In genomic region chr22:23762866-23763578, GRCh38 we compare ENCODE assay signal across 8 cellular contexts. TPM values are rescaled to one million over a fixed set of nuclear protein-coding genes. Genes with fewer than 3 reads are reported as not detected.
DNase-seq lines count a peak whose midpoint lies in the region; ATAC-seq and TF ChIP-seq lines count a peak whose summit lies in the region.

Gene C22orf15 (plus strand): TSS chr22:23762990. CDS start chr22:23763307, 317 bp downstream.

- no peaks in the 10 kb centered on the region for H3K9me3 Mint-ChIP-seq in activated T-cell treated with anti-CD3 and anti-CD28 coated beads, Interleukin-2, amount 50 U/mL, for 72 hours

- H3K36me3 ChIP-seq in A673 (ENCODE audit: insufficient read depth, low read length, poor library complexity, severe bottlenecking) = peaks cover 8% of the 10 kb centered on the region

- CTCF ChIA-PET in A673 (lab: Charles Lee) = no interaction called here

- POLR2A ChIA-PET in A673 (lab: Charles Lee; ENCODE audit: low non-redundant PET) = no interaction called here

- no peaks in the 10 kb centered on the region for H3K9me3 ChIP-seq in A673 (ENCODE audit: low read depth, low read length, poor library complexity, severe bottlenecking)

- H3K4me3 ChIP-seq in A673 (ENCODE audit: low read depth, low read length, poor library complexity, severe bottlenecking) = peak within 1 kb of the TSS; percentile 29

- H3K4me3 Mint-ChIP-seq in activated T-cell treated with anti-CD3 and anti-CD28 coated beads, Interleukin-2, amount 50 U/mL, for 72 hours = peak within 1 kb of the TSS; percentile 59 to 77

- no peaks in the 10 kb centered on the region for H3K36me3 Mint-ChIP-seq in activated T-cell treated with anti-CD3 and anti-CD28 coated beads, Interleukin-2, amount 50 U/mL, for 72 hours (ENCODE audit: insufficient read depth in 2 of 2)

- no peaks in the 10 kb centered on the region for H3K27me3 ChIP-seq in A673 (replicated peaks; ENCODE audit: insufficient read depth, low read depth, low read length, poor library complexity)

- no peak for TF ChIP-seq CTCF in A673 (conservative IDR thresholded peaks at IDR 0.05; ENCODE audit: low read depth, low read length)

- BruUV-seq in A673 (replicated peaks; lab: Mats Ljungman, UMichigan) = no TSS peak

- no peak within 1 kb of the TSS for H3K27ac Mint-ChIP-seq in activated T-cell treated with anti-CD3 and anti-CD28 coated beads, Interleukin-2, amount 50 U/mL, for 72 hours

- H3K4me1 ChIP-seq in A673 (ENCODE audit: insufficient read depth, low read length, poor library complexity, severe bottlenecking) = peaks cover 47% of the 10 kb centered on the region

- intact Hi-C loops in A673 (cut with micrococcal nuclease; ENCODE audit: unreplicated experiment) = loop anchor here (5.0 kb wide), 1 partner anchor 221 kb away; no protein-coding TSS in a partner anchor

- DNase-seq in A673 (ENCODE audit: low spot score) = peak; percentile 94
- peak; percentile 24 for DNase-seq in H4 (ENCODE audit: low spot score)
- DNase-seq in activated T-cell treated with anti-CD3 and anti-CD28 coated beads, Interleukin-2, amount 50 U/mL, for 72 hours = no peak
- DNase-seq in left kidney (ENCODE audit: low read depth, low spot score) = peak; percentile 78
- no peak for DNase-seq in NCI-H1092 (lab: John Stamatoyannopoulos, UW)
- no peak for DNase-seq in GM19238 (ENCODE audit: insufficient read length, low spot score)
- no peak for DNase-seq in HUDEP-2 (lab: John Stamatoyannopoulos, UW; ENCODE audit: unreplicated experiment in 76 of 76)

- H3K27me3 Mint-ChIP-seq in activated T-cell treated with anti-CD3 and anti-CD28 coated beads, Interleukin-2, amount 50 U/mL, for 72 hours (ENCODE audit: low read depth) = no peaks in the 10 kb centered on the region

- H3K4me1 Mint-ChIP-seq in activated T-cell treated with anti-CD3 and anti-CD28 coated beads, Interleukin-2, amount 50 U/mL, for 72 hours (ENCODE audit: low read depth) = peaks cover 39% of the 10 kb centered on the region

- H3K27ac ChIP-seq in A673 (ENCODE audit: low read depth, low read length, poor library complexity, severe bottlenecking) = peak within 1 kb of the TSS; percentile 49

- no peak for ATAC-seq in activated T-cell treated with anti-CD3 and anti-CD28 coated beads, Interleukin-2, amount 50 U/mL, for 72 hours (replicated peaks in 1 of 2)
- no peak for ATAC-seq in HG02884 (IDR thresholded peaks at IDR 0.05; ENCODE audit: unreplicated experiment)

RNA-seq across cellular contexts. Expression of gene C22orf15, which starts in this region (rescaled TPM):
- total RNA-seq in A673 (2021) = 2.0 and 2.2 TPM in 2 replicates
- not detected in 2 replicates for total RNA-seq in H4 (2014; rRNA removed; shearing (Covaris generic))
- 1 to 10 TPM in 1 of 2 donors, under 1 TPM in 1; 0.72 to 1.5 TPM for total RNA-seq in activated T-cell treated with anti-CD3 and anti-CD28 coated beads, Interleukin-2, amount 50 U/mL, for 72 hours

Comparison
In these comparisons a context has a peak if more than half of its experiments do, and no peak if none do; other contexts are left out.
1. Peak in DNase-seq in H4; RNA of the gene not detected or under 1 TPM.
2. DNase-seq: peak in A673 (single experiment) and left kidney (single experiment); none in activated T-cell treated with anti-CD3 and anti-CD28 coated beads, Interleukin-2, amount 50 U/mL, for 72 hours (0 of 2), NCI-H1092 (single experiment), GM19238 (single experiment) and HUDEP-2 (0 of 76).